26 cellular contexts compared by ENCODE assay signal in the genomic region with DNA sequence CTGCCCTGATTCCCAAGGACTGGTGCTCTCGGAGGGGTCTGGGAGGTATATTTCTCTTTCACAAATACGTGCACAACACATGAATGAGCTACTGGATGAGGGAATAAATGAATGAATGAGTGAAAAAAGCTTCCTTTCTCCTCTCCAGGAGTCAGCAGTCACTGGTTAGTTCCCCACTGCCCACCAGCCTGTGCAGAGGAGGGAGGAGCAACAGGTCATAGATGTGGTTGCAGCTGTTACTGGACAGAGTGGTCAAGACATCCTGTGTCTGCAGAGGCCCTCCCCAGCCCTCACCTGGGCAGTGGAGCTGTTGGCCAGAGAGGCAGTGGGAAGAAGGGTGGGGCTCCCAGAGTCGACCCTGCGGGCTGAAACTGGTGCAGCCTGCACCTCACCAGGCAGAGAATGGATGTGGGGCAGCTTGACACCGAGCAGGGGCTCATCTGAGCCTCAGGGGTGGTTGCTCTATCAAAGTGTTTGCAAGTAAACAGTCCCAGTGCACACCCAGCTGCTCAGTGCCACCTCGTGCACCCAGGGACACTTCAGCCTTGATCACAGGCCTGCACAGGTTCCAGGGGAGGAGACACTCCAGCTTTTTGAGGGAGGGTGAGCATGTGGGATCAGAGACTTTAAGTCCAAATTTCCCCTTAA. TPM values are rescaled to one million over a fixed set of nuclear protein-coding genes. Genes with fewer than 3 reads are reported as not detected.
DNase-seq lines count a peak whose midpoint lies in the region; ATAC-seq and TF ChIP-seq lines count a peak whose summit lies in the region.
"Had no signal": no experiment of that assay in that cellular context is flagged by ENCODE, and none has a peak within 500 bp of the region (broad histone marks: within the 10 kb centered on the region; RNA-seq: fewer than 3 reads in every experiment).

No MANE protein-coding gene starts in this region.

- H3F3A ChIP-seq in Loucy (ENCODE audit: low read depth): 0 out of 2 replicates have a peak, but pooled peaks cover 7% of the 10 kb centered on the region

- no peaks in the 10 kb centered on the region for H3K9me3 Mint-ChIP-seq in naive B cell
- H3K9me3 Mint-ChIP-seq in activated CD4-positive, alpha-beta memory T cell treated with anti-CD3 and anti-CD28 coated beads, Interleukin-2, amount 10 ng/mL, durations not matched to agents 7 days and 5 days: no peaks in the 10 kb centered on the region
- H3K9me3 Mint-ChIP-seq: CD14-positive monocyte had no signal

- no peak overlapping the region for H3K27ac ChIP-seq in right atrium auricular region
- H3K27ac ChIP-seq: 22Rv1, HL-60 had no signal

- peak overlapping the region in 7 of 8 donors; percentile 36 to 91 (median 71) for H3K4me3 Mint-ChIP-seq in naive B cell
- H3K4me3 Mint-ChIP-seq in activated CD4-positive, alpha-beta memory T cell treated with anti-CD3 and anti-CD28 coated beads, Interleukin-2, amount 10 ng/mL, durations not matched to agents 7 days and 5 days: no peak overlapping the region
- H3K4me3 Mint-ChIP-seq: CD14-positive monocyte had no signal

- peaks cover 37% of the 10 kb centered on the region for H3K79me2 ChIP-seq in Loucy (ENCODE audit: insufficient read depth, low read length)

- peak; percentile 53 for DNase-seq in DMS53 (lab: John Stamatoyannopoulos, UW)
- no peak for DNase-seq in DMS53 treated with DMSO at 0.1 percent for 48 hours (lab: John Stamatoyannopoulos, UW; ENCODE audit: unreplicated experiment)
- DNase-seq in naive B cell: no peak
- DNase-seq in activated CD4-positive, alpha-beta memory T cell treated with anti-CD3 and anti-CD28 coated beads, Interleukin-2, amount 10 ng/mL, durations not matched to agents 7 days and 5 days: no peak
- no peak for DNase-seq in right atrium auricular region (ENCODE audit: low spot score)
- DNase-seq: ACHN, DMS79, GOT3, HCEC 1CT, KG1, NCI-H1417, NCI-H1694 treated with DMSO at 0.1 percent for 48 hours, NCI-H2081 treated with DMSO at 0.1 percent for 48 hours, NCI-H2171 treated with DMSO at 0.1 percent for 48 hours, NCI-H524 treated with DMSO at 0.1 percent for 48 hours, PC-3, Right ventricle myocardium superior had no signal

- peak overlapping the region in 3 of 6 donors; percentile 43 to 65 (median 59) for H3K27ac Mint-ChIP-seq in naive B cell
- H3K27ac Mint-ChIP-seq in activated CD4-positive, alpha-beta memory T cell treated with anti-CD3 and anti-CD28 coated beads, Interleukin-2, amount 10 ng/mL, durations not matched to agents 7 days and 5 days: no peak overlapping the region

- no peaks in the 10 kb centered on the region for H3K36me3 Mint-ChIP-seq in naive B cell
- no peaks in the 10 kb centered on the region for H3K36me3 Mint-ChIP-seq in activated CD4-positive, alpha-beta memory T cell treated with anti-CD3 and anti-CD28 coated beads, Interleukin-2, amount 10 ng/mL, durations not matched to agents 7 days and 5 days (ENCODE audit: low read depth)
- H3K36me3 Mint-ChIP-seq: CD14-positive monocyte had no signal

- no peaks in the 10 kb centered on the region for H4K20me1 ChIP-seq in Loucy (ENCODE audit: insufficient read depth, low read length, poor library complexity, severe bottlenecking)

- H3K9me3 ChIP-seq in Loucy (ENCODE audit: insufficient read depth, low read depth, low read length): no peaks in the 10 kb centered on the region
- no peaks in the 10 kb centered on the region for H3K9me3 ChIP-seq in right atrium auricular region

- H3K9me2 ChIP-seq in Loucy (replicated peaks; ENCODE audit: low read depth, low read length): no peaks in the 10 kb centered on the region

- H3K27me3 ChIP-seq in Loucy (ENCODE audit: insufficient read depth, low read length, poor library complexity, severe bottlenecking): no peaks in the 10 kb centered on the region
- H3K27me3 ChIP-seq in right atrium auricular region: no peaks in the 10 kb centered on the region

- peak overlapping the region; percentile 85 for H3K4me2 ChIP-seq in Loucy (ENCODE audit: low read depth, low read length, poor library complexity, severe bottlenecking)

- H2AFZ ChIP-seq in Loucy (ENCODE audit: low read length): no peak overlapping the region

- CTCF ChIA-PET in activated CD4-positive, alpha-beta memory T cell treated with anti-CD3 and anti-CD28 coated beads, Interleukin-2, amount 10 ng/mL, durations not matched to agents 7 days and 5 days (lab: Charles Lee): interaction anchor here (1.1 kb wide), 1 partner anchor 42 kb away, joined by 3 read pairs; no protein-coding TSS in a partner anchor

- TF ChIP-seq CTCF in Loucy (conservative IDR thresholded peaks at IDR 0.05; ENCODE audit: low read length): no peak
- TF ChIP-seq CTCF in right atrium auricular region (IDR thresholded peaks at IDR 0.05): no peak

- H3K36me3 ChIP-seq in Loucy (ENCODE audit: insufficient read depth, low read length) (no peaks in the 10 kb centered on the region), right atrium auricular region (no peaks in the 10 kb centered on the region)

- no peaks in the 10 kb centered on the region for H3K27me3 Mint-ChIP-seq in naive B cell
- peaks cover 4% of the 10 kb centered on the region for H3K27me3 Mint-ChIP-seq in activated CD4-positive, alpha-beta memory T cell treated with anti-CD3 and anti-CD28 coated beads, Interleukin-2, amount 10 ng/mL, durations not matched to agents 7 days and 5 days

- H3K4me1 Mint-ChIP-seq in naive B cell: peaks cover 42 to 68% (median 51%) of the 10 kb centered on the region in 3 donors
- H3K4me1 Mint-ChIP-seq in activated CD4-positive, alpha-beta memory T cell treated with anti-CD3 and anti-CD28 coated beads, Interleukin-2, amount 10 ng/mL, durations not matched to agents 7 days and 5 days: peaks cover 1% of the 10 kb centered on the region

- peak overlapping the region; percentile 85 for H3K4me3 ChIP-seq in Loucy (ENCODE audit: low read length, poor library complexity, severe bottlenecking)
- no peak overlapping the region for H3K4me3 ChIP-seq in right atrium auricular region

- H3K9ac ChIP-seq in Loucy (ENCODE audit: low read depth, low read length, poor library complexity, severe bottlenecking): peak overlapping the region; percentile 97

- no peak for ATAC-seq in naive B cell (ENCODE audit: low read depth in 2 of 2)
- no peak for ATAC-seq in esophagus mucosa
- ATAC-seq in GM21515 (IDR thresholded peaks at IDR 0.05; ENCODE audit: unreplicated experiment): no peak
- ATAC-seq: PC-3 had no signal

- H3K4me1 ChIP-seq in Loucy (ENCODE audit: insufficient read depth, low read length, poor library complexity, severe bottlenecking) (peaks cover 57% of the 10 kb centered on the region), right atrium auricular region (no peaks in the 10 kb centered on the region)

- POLR2A ChIA-PET in activated CD4-positive, alpha-beta memory T cell treated with anti-CD3 and anti-CD28 coated beads, Interleukin-2, amount 10 ng/mL, durations not matched to agents 7 days and 5 days (lab: Charles Lee): interaction anchor here (0.7 kb wide), 1 partner anchor 35 kb away, joined by 3 read pairs; no protein-coding TSS in a partner anchor

RNA-seq across cellular contexts. Expression of a gene that starts 1.4 kb away (rescaled TPM):
- 10 to 100 TPM in 2 of 6 donors, 1 to 10 TPM in 4; 1.2 to 23.1 (median 5.9) TPM for polyA plus RNA-seq in naive B cell (ENCODE audit: low read depth in 6 of 6)
- total RNA-seq in esophagus mucosa: not detected
- not detected for total RNA-seq in activated CD4-positive, alpha-beta memory T cell treated with anti-CD3 and anti-CD28 coated beads, Interleukin-2, amount 10 ng/mL, durations not matched to agents 7 days and 5 days
- total RNA-seq in right atrium auricular region: not detected
- total RNA-seq: HT1080, PC-3, Right ventricle myocardium superior, RPMI7951, SK-MEL-5 had no signal
- polyA plus RNA-seq: CD14-positive monocyte had no signal
